In genomic region chr20:49029203-49029602, GRCh38 we compare ENCODE assay signal across 13 cellular contexts.
"Had no signal": no experiment of that assay in that cellular context is flagged by ENCODE, and none has a peak within 500 bp of the region (broad histone marks: within the 10 kb centered on the region; RNA-seq: fewer than 3 reads in every experiment).

No MANE protein-coding gene starts in this region.

- DNase-seq: activated CD4-positive, alpha-beta T cell treated with anti-CD3 and anti-CD28 coated beads, Interleukin-2, amount 50 U/mL, for 4 hours; activated T-cell treated with anti-CD3 and anti-CD28 coated beads, Interleukin-2, amount 50 U/mL, for 72 hours; body of pancreas; kidney; left ventricle myocardium superior; ovary; stimulated activated CD4-positive, alpha-beta T cell treated with anti-CD3 and anti-CD28 coated beads, Interleukin-2, amount 100 ng/mL, for 48 hours; stimulated activated naive CD8-positive, alpha-beta T cell treated with anti-CD3 and anti-CD28 coated beads, Interleukin-15, Interleukin-2, amounts not matched to agents 100 U/mL and 50 U/mL, for 24 hours; T-helper 17 cell had no signal

- H3K79me2 ChIP-seq: hepatocyte had no signal

- H3K27ac ChIP-seq: body of pancreas, hepatocyte, ovary, suprapubic skin had no signal

- H3K27me3 ChIP-seq: body of pancreas, hepatocyte, ovary, suprapubic skin had no signal

- H3K4me3 Mint-ChIP-seq: activated T-cell treated with anti-CD3 and anti-CD28 coated beads, Interleukin-2, amount 50 U/mL, for 72 hours; nephron; T-helper 17 cell had no signal

- FAIRE-seq: kidney had no signal

- H3K4me1 ChIP-seq: body of pancreas, suprapubic skin had no signal

- H3K4me1 Mint-ChIP-seq: nephron, T-helper 17 cell had no signal

- H3K4me3 ChIP-seq: body of pancreas, hepatocyte, ovary, suprapubic skin had no signal

- H3K27ac Mint-ChIP-seq: activated T-cell treated with anti-CD3 and anti-CD28 coated beads, Interleukin-2, amount 50 U/mL, for 72 hours; nephron; T-helper 17 cell had no signal

- ATAC-seq: activated CD4-positive, CD25-positive, alpha-beta regulatory T cell treated with anti-CD3 and anti-CD28 coated beads, Interleukin-2, amount 50 U/mL, for 24 hours; activated T-cell treated with anti-CD3 and anti-CD28 coated beads, Interleukin-2, amount 50 U/mL, for 72 hours; body of pancreas; left ventricle myocardium superior; stimulated activated naive CD8-positive, alpha-beta T cell treated with anti-CD3 and anti-CD28 coated beads, Interleukin-15, Interleukin-2, amounts not matched to agents 100 U/mL and 50 U/mL, for 24 hours; T-helper 17 cell had no signal

- H3K4me2 ChIP-seq: hepatocyte had no signal

- H3K27me3 Mint-ChIP-seq: T-helper 17 cell had no signal

- H2AFZ ChIP-seq: hepatocyte had no signal

- H3K9me3 Mint-ChIP-seq: activated T-cell treated with anti-CD3 and anti-CD28 coated beads, Interleukin-2, amount 50 U/mL, for 72 hours; nephron had no signal

- H3K9me3 ChIP-seq: body of pancreas, ovary, suprapubic skin had no signal

- H3K36me3 ChIP-seq: ovary had no signal
